14 cellular contexts compared by ENCODE assay signal in genomic region chr16:83797013-83797412, GRCh38. TPM values are rescaled to one million over a fixed set of nuclear protein-coding genes. Genes with fewer than 3 reads are reported as not detected.
DNase-seq lines count a peak whose midpoint lies in the region; ATAC-seq, FAIRE-seq and TF ChIP-seq lines count a peak whose summit lies in the region.
"Had no signal": no experiment of that assay in that cellular context is flagged by ENCODE, and none has a peak within 500 bp of the region (broad histone marks: within the 10 kb centered on the region; RNA-seq: fewer than 3 reads in every experiment).

No MANE protein-coding gene starts in this region.

- TF ChIP-seq EP300 in HepG2 (IDR thresholded peaks at IDR 0.05; ENCODE audit: low read depth in 2 of 2, low read length in 2 of 2), result no peak
- no peak for TF ChIP-seq EP300 in HepG2 (CRISPR knock-in tag; IDR thresholded peaks at IDR 0.05; ENCODE audit: borderline replicate concordance)
- no peak for TF ChIP-seq EP300 in H1 (IDR thresholded peaks at IDR 0.05; ENCODE audit: borderline replicate concordance in 1 of 2, low read depth in 2 of 2, low read length in 2 of 2)

- peak overlapping the region; percentile 52; the same call in 1 of the 2 replicates for H2BK12ac ChIP-seq in H1 (ENCODE audit: low read depth, low read length)

- ATAC-seq in HepG2 (no peak; the same call in 2 of the 3 replicates), right lobe of liver (no peak)
- ATAC-seq: HCT116, K562, T-helper 17 cell had no signal

- H3K4ac ChIP-seq in H1 (replicated peaks; ENCODE audit: insufficient read length, low read depth, low read length), result no peak overlapping the region

- no peak for DNase-seq in HepG2 (ENCODE audit: low spot score)
- no peak for DNase-seq in right lobe of liver
- DNase-seq in NCI-H69 (lab: John Stamatoyannopoulos, UW), result peak; percentile 71
- DNase-seq in H1 (ENCODE audit: low read depth in 1 of 2, low spot score in 2 of 2), result no peak
- DNase-seq in HFFc6, result no peak
- no peak for DNase-seq in HAP-1 (ENCODE audit: low spot score in 2 of 2)
- DNase-seq in stimulated activated CD4-positive, alpha-beta T cell treated with anti-CD3 and anti-CD28 coated beads, Interleukin-12 subunit alpha, Interleukin-12 subunit beta, amount 100 ng/mL, for 4 hours, result no peak
- DNase-seq: GF-D8, NCI-H2081 treated with DMSO at 0.1 percent for 48 hours, NCI-H446 treated with DMSO at 0.1 percent for 48 hours, T-helper 17 cell had no signal

- BruUV-seq in HepG2 (replicated peaks; lab: Mats Ljungman, UMichigan), result no TSS peak

- H3K27me3 Mint-ChIP-seq in HFFc6 (ENCODE audit: insufficient read depth), result peaks cover 8% of the 10 kb centered on the region

- WGBS in HepG2 (ENCODE audit: low lambda C conversion rate), result 1% methylated on average over 9 of the region's 9 CpGs
- 42% methylated on average over 8 of the region's 9 CpGs for WGBS in right lobe of liver (ENCODE audit: insufficient coverage, low coverage, low lambda C conversion rate, missing lambda C conversion rate)
- WGBS in H1 (ENCODE audit: extremely low coverage in 1 of 2, insufficient coverage in 1 of 2, insufficient read length in 1 of 2, insufficient replicate concordance in 2 of 2, low coverage in 1 of 2, low lambda C conversion rate in 2 of 2, missing lambda C conversion rate in 1 of 2), 2 experiments, result 90% methylated on average over 9 of the region's 9 CpGs; no CpG with 5 or more reads in 1 of the 2 experiments

- H3K9me3 Mint-ChIP-seq in HFFc6, result peaks cover 7% of the 10 kb centered on the region; the same call in 1 of the 2 replicates

- H3K27ac Mint-ChIP-seq in HFFc6, result no peak overlapping the region
- H3K27ac Mint-ChIP-seq: T-helper 17 cell had no signal

- POLR2A ChIA-PET in HepG2 (lab: Yijun Ruan, JAX), result no interaction called here
- POLR2A ChIA-PET in H1 (lab: Charles Lee; ENCODE audit: partially characterized antibody), result no interaction called here

- H2AK5ac ChIP-seq in H1 (ENCODE audit: low read depth, low read length), result no peak overlapping the region

- no peaks in the 10 kb centered on the region for H3K9me3 ChIP-seq in HepG2 (ENCODE audit: low read length)
- H3K9me3 ChIP-seq in right lobe of liver, result no peaks in the 10 kb centered on the region
- H3K9me3 ChIP-seq in H1 (ENCODE audit: insufficient read depth in 2 of 2, low read depth in 1 of 2, low read length in 1 of 2), result no peaks in the 10 kb centered on the region
- H3K9me3 ChIP-seq in HAP-1, result no peaks in the 10 kb centered on the region

- H4K5ac ChIP-seq in H1 (ENCODE audit: insufficient read length, low read depth, low read length), result no peak overlapping the region

- H2AFZ ChIP-seq in HepG2 (ENCODE audit: low read length) (no peak overlapping the region), H1 (ENCODE audit: low read length) (no peak overlapping the region)

- no peak for TF ChIP-seq CTCF in HepG2 (CRISPR knock-in tag; IDR thresholded peaks at IDR 0.05)
- no peak for TF ChIP-seq CTCF in right lobe of liver (IDR thresholded peaks at IDR 0.05)
- TF ChIP-seq CTCF in H1 (IDR thresholded peaks at IDR 0.05; ENCODE audit: control extremely low read depth in 1 of 3, insufficient read depth in 1 of 3, low read depth in 1 of 3, low read length in 3 of 3), result no peak
- no peak for TF ChIP-seq CTCF in HFFc6 (IDR thresholded peaks at IDR 0.05)

- H3K9ac ChIP-seq in HepG2 (ENCODE audit: insufficient read depth, low read depth, low read length) (no peak overlapping the region), H1 (replicated peaks in 1 of 4; ENCODE audit: extremely low read depth in 1 of 4, low read depth in 3 of 4, low read length in 3 of 4) (no peak overlapping the region)
- H3K9ac ChIP-seq: BLaER1 treated with 17β-estradiol and CSF1 and Interleukin-3, amounts not matched to agents 10 nM and 100 nM had no signal

- H2BK120ac ChIP-seq in H1 (replicated peaks; ENCODE audit: low read depth, low read length), result no peak overlapping the region

- no peak overlapping the region for H3K56ac ChIP-seq in H1 (replicated peaks; ENCODE audit: insufficient read length, low read depth, low read length)

- H3K79me1 ChIP-seq in H1 (ENCODE audit: low read depth, low read length), result no peaks in the 10 kb centered on the region

- H4K8ac ChIP-seq in H1 (ENCODE audit: extremely low read depth, insufficient read depth, low read length), result no peak overlapping the region

- H2BK5ac ChIP-seq in H1 (ENCODE audit: low read depth, low read length), result no peak overlapping the region

- H3K36me3 ChIP-seq in HepG2 (replicated peaks in 1 of 2; ENCODE audit: control insufficient read depth in 1 of 2, insufficient read depth in 2 of 2, low read length in 2 of 2) (no peaks in the 10 kb centered on the region), right lobe of liver (no peaks in the 10 kb centered on the region), H1 (ENCODE audit: control insufficient read depth in 2 of 4, insufficient read depth in 4 of 4, low read length in 3 of 4) (no peaks in the 10 kb centered on the region), HAP-1 (replicated peaks) (no peaks in the 10 kb centered on the region)
- H3K36me3 ChIP-seq: BLaER1 treated with 17β-estradiol and CSF1 and Interleukin-3, amounts not matched to agents 10 nM and 100 nM had no signal

- H3K18ac ChIP-seq in H1 (ENCODE audit: extremely low read depth, low read length), result no peak overlapping the region

- H2BK20ac ChIP-seq in H1 (ENCODE audit: low read length), result no peak overlapping the region

- H3K4me2 ChIP-seq in HepG2 (ENCODE audit: low read depth, low read length), result no peak overlapping the region
- no peak overlapping the region for H3K4me2 ChIP-seq in H1 (ENCODE audit: insufficient read depth in 1 of 2, low read depth in 2 of 2, low read length in 2 of 2)
- H3K4me2 ChIP-seq: BLaER1 treated with 17β-estradiol and CSF1 and Interleukin-3, amounts not matched to agents 10 nM and 100 nM had no signal

- intact Hi-C loops in HepG2 (cut with micrococcal nuclease; ENCODE audit: unreplicated experiment), result no loop called here
- intact Hi-C loops in right lobe of liver (cut with DNase I), result no loop called here

- no peaks in the 10 kb centered on the region for H3K4me1 ChIP-seq in HepG2 (ENCODE audit: insufficient read depth, low read length)
- peaks cover 0 to under 1% (median 0%) of the 10 kb centered on the region in 4 donors for H3K4me1 ChIP-seq in right lobe of liver
- peaks cover 0 to 1% (median under 1%) of the 10 kb centered on the region in 4 experiments; a peak in 3 of 7 replicates for H3K4me1 ChIP-seq in H1 (replicated peaks in 1 of 4; ENCODE audit: control insufficient read depth in 3 of 4, insufficient read depth in 4 of 4, low read length in 3 of 4)
- no peaks in the 10 kb centered on the region for H3K4me1 ChIP-seq in HAP-1

- FAIRE-seq in HepG2 (lab: Jason Lieb, UNC), result no peak
- FAIRE-seq in H1 (lab: Jason Lieb, UNC), result no peak
- FAIRE-seq: K562 had no signal

- H3K79me2 ChIP-seq in HepG2 (ENCODE audit: insufficient read depth, low read length) (no peaks in the 10 kb centered on the region), H1 (ENCODE audit: control insufficient read depth in 1 of 2, insufficient read depth in 2 of 2, low read length in 2 of 2) (no peaks in the 10 kb centered on the region)

- no peaks in the 10 kb centered on the region for H4K20me1 ChIP-seq in HepG2 (ENCODE audit: insufficient read depth, low read length)
- no peaks in the 10 kb centered on the region for H4K20me1 ChIP-seq in H1 (replicated peaks in 1 of 2; ENCODE audit: control insufficient read depth in 1 of 2, insufficient read depth in 2 of 2, low read length in 2 of 2)
- H4K20me1 ChIP-seq: BLaER1 treated with 17β-estradiol and CSF1 and Interleukin-3, amounts not matched to agents 10 nM and 100 nM had no signal

- TF ChIP-seq RAD21 in HepG2 (CRISPR knock-in tag; IDR thresholded peaks at IDR 0.05), result no peak
- TF ChIP-seq RAD21 in H1 (IDR thresholded peaks at IDR 0.05 in 1 of 2, conservative IDR thresholded peaks at IDR 0.05 in 1 of 2; ENCODE audit: low read depth in 2 of 2, low read length in 2 of 2), result no peak

- CTCF ChIA-PET in HepG2 (lab: Yijun Ruan, JAX; ENCODE audit: low intra/inter-chr PET ratio, low total read pairs) (no interaction called here), H1 (lab: Charles Lee; ENCODE audit: partially characterized antibody) (no interaction called here)

- H4K91ac ChIP-seq in H1 (replicated peaks; ENCODE audit: insufficient read length, low read length), result no peak overlapping the region

- TF ChIP-seq POLR2A in HepG2 (IDR thresholded peaks at IDR 0.05; ENCODE audit: insufficient read depth in 1 of 2, low read depth in 2 of 2, low read length in 2 of 2) (no peak), right lobe of liver (IDR thresholded peaks at IDR 0.05) (no peak), H1 (IDR thresholded peaks at IDR 0.05; ENCODE audit: control extremely low read depth in 1 of 2, low read depth in 2 of 2, low read length in 2 of 2) (no peak)

- H3K4me3 Mint-ChIP-seq in HFFc6, result no peak overlapping the region
- H3K4me3 Mint-ChIP-seq: T-helper 17 cell had no signal

- H3K14ac ChIP-seq in H1 (ENCODE audit: insufficient read length), result no peak overlapping the region

- H3K36me3 Mint-ChIP-seq in HFFc6 (ENCODE audit: low read depth), result no peaks in the 10 kb centered on the region

- no peak overlapping the region for H3K4me3 ChIP-seq in HepG2 (replicated peaks in 1 of 3; ENCODE audit: insufficient read depth in 1 of 3, low read depth in 2 of 3, low read length in 3 of 3)
- H3K4me3 ChIP-seq in right lobe of liver, result no peak overlapping the region
- no peak overlapping the region for H3K4me3 ChIP-seq in H1 (ENCODE audit: extremely low read depth in 1 of 4, insufficient read depth in 2 of 4, low read depth in 3 of 4, low read length in 4 of 4)
- H3K4me3 ChIP-seq in HAP-1, result no peak overlapping the region
- H3K4me3 ChIP-seq: BLaER1 treated with 17β-estradiol and CSF1 and Interleukin-3, amounts not matched to agents 10 nM and 100 nM; K562 had no signal

- no peak overlapping the region for H3K23ac ChIP-seq in H1 (ENCODE audit: insufficient read length)

- in situ Hi-C loops in HepG2 (cut with HindIII; ENCODE audit: extremely low pct_ligation_motif_present, low pct_unique_long_range_greater_than_20kb), result no loop called here
- in situ Hi-C loops in HAP-1 (cut with MboI; ENCODE audit: low sequenced_read_pairs), result no loop called here

- peaks cover 1% of the 10 kb centered on the region for H3K4me1 Mint-ChIP-seq in HFFc6 (ENCODE audit: low read depth)

- H3K23me2 ChIP-seq in H1 (ENCODE audit: low read depth, low read length), result no peaks in the 10 kb centered on the region

- H3K27me3 ChIP-seq in HepG2 (ENCODE audit: control insufficient read depth in 1 of 2, insufficient read depth in 2 of 2, low read length in 2 of 2) (peaks cover 2 to 48% of the 10 kb centered on the region in 2 experiments; a peak in 4 of 5 replicates), right lobe of liver (no peaks in the 10 kb centered on the region), H1 (replicated peaks in 1 of 4; ENCODE audit: control insufficient read depth in 3 of 4, extremely low read depth in 1 of 4, insufficient read depth in 3 of 4, low read length in 3 of 4) (no peaks in the 10 kb centered on the region), HAP-1 (ENCODE audit: low read depth) (peaks cover 33% of the 10 kb centered on the region)
- H3K27me3 ChIP-seq: BLaER1 treated with 17β-estradiol and CSF1 and Interleukin-3, amounts not matched to agents 10 nM and 100 nM had no signal

- H2BK15ac ChIP-seq in H1 (ENCODE audit: low read length), result no peak overlapping the region; the same call in 1 of the 2 replicates

- H3K27ac ChIP-seq in HepG2 (ENCODE audit: extremely low read length, insufficient read depth, low read length) (no peak overlapping the region), right lobe of liver (no peak overlapping the region), H1 (ENCODE audit: low read depth, low read length) (no peak overlapping the region)
- H3K27ac ChIP-seq: BLaER1 treated with 17β-estradiol and CSF1 and Interleukin-3, amounts not matched to agents 10 nM and 100 nM had no signal

RNA-seq across cellular contexts. Expression of gene HSBP1, which starts 10.8 kb away (rescaled TPM):
- total RNA-seq in HepG2 (2016; rRNA removed; fragmentation: Illumina TruSeq; extraction: Trizol) (292 and 469 TPM in 2 replicates), right lobe of liver (10 to 100 TPM in 4 of 6 experiments, 1 to 10 TPM in 2; 5.6 to 46.2 (median 35.2) TPM)
- total RNA-seq in HepG2 (2016; cell fraction: cytosol; rRNA removed; fragmentation: Illumina TruSeq; extraction: Trizol; ENCODE audit: low read depth), result 90.0 and 120 TPM in 2 replicates
- 306 and 489 TPM in 2 replicates for total RNA-seq in HepG2 (2016; cell fraction: insoluble cytoplasmic fraction; rRNA removed; fragmentation: Illumina TruSeq; extraction: Trizol)
- total RNA-seq in HepG2 (2016; cell fraction: membrane; rRNA removed; fragmentation: Illumina TruSeq; extraction: Trizol), result 174 and 189 TPM in 2 replicates
- total RNA-seq in HepG2 (2016; cell fraction: nucleus; rRNA removed; fragmentation: Illumina TruSeq; extraction: Trizol), result 120 and 128 TPM in 2 replicates
- polyA plus RNA-seq in HepG2 (2011; rRNA removed) (209 and 249 TPM in 2 replicates), H1 (2011; rRNA removed) (56.3 and 78.4 TPM in 2 replicates)
- polyA plus RNA-seq in HepG2 (2011; cell fraction: cytosol; rRNA removed), result 65.8 and 77.6 TPM in 2 replicates
- polyA plus RNA-seq in HepG2 (2011; cell fraction: nucleus; rRNA removed), result 38.6 and 45.2 TPM in 2 replicates
- polyA plus RNA-seq in HepG2 (2012), result 219 and 268 TPM in 2 replicates
- 132 and 186 TPM in 2 replicates for polyA plus RNA-seq in HepG2 (2016; cell fraction: cytosol; fragmentation: Illumina TruSeq; extraction: Trizol; ENCODE audit: low read depth)
- polyA plus RNA-seq in HepG2 (2016; cell fraction: insoluble cytoplasmic fraction; fragmentation: Illumina TruSeq; extraction: Trizol; ENCODE audit: low read depth), result 432 and 474 TPM in 2 replicates
- 169 and 214 TPM in 2 replicates for polyA plus RNA-seq in HepG2 (2016; cell fraction: membrane; fragmentation: Illumina TruSeq; extraction: Trizol; ENCODE audit: low read depth)
- 174 and 214 TPM in 2 replicates for polyA plus RNA-seq in HepG2 (2016; cell fraction: nucleus; fragmentation: Illumina TruSeq; extraction: Trizol; ENCODE audit: insufficient read depth, low read depth)
- polyA minus RNA-seq in HepG2 (2011; rRNA and poly(A)+ RNA removed; ENCODE audit: low replicate concordance), result 34.2 and 39.9 TPM in 2 replicates
- polyA minus RNA-seq in HepG2 (2011; cell fraction: cytosol; rRNA and poly(A)+ RNA removed), result 36.2 and 37.8 TPM in 2 replicates
- 26.5 and 28.5 TPM in 2 replicates for polyA minus RNA-seq in HepG2 (2011; cell fraction: nucleus; rRNA and poly(A)+ RNA removed)
- total RNA-seq in H1 (2021; fragmentation: NEBNext Ultra II Directional; extraction: Animal tissue kit (Norgen Biotek cat#: 25700)), result 216 and 219 TPM in 2 replicates
- polyA plus RNA-seq in H1 (2011; cell fraction: cytosol; rRNA removed), result 125 TPM
- polyA plus RNA-seq in H1 (2011; cell fraction: nucleus; rRNA removed), result 96.5 TPM
- 163 to 277 TPM (median 180 TPM) in 4 replicates for polyA plus RNA-seq in H1 (2012, experiment 1 of 2)
- 12.1 TPM for polyA plus RNA-seq in H1 (2012, experiment 2 of 2)
- 209 TPM for polyA plus RNA-seq in H1 (2013, experiment 1 of 2)
- polyA plus RNA-seq in H1 (2013, experiment 2 of 2), result 210 TPM
- 108 and 137 TPM in 2 replicates for polyA minus RNA-seq in H1 (2011; rRNA and poly(A)+ RNA removed)
- 50.3 TPM for polyA minus RNA-seq in H1 (2011; cell fraction: cytosol; rRNA and poly(A)+ RNA removed)
- polyA minus RNA-seq in H1 (2011; cell fraction: nucleus; rRNA and poly(A)+ RNA removed), result 39.2 TPM
- total RNA-seq in HFFc6 (2021; fragmentation: NEBNext Ultra II Directional; extraction: Animal tissue kit (Norgen Biotek cat#: 25700)), result 100 to 1,000 TPM; 138 to 174 (median 161) TPM

Comparison
In these comparisons a context has a peak if more than half of its experiments do, and no peak if none do; other contexts are left out.
1. Of the 41 proteins assayed by ChIP-seq in both HepG2 and H1: peak only in HepG2: EZH2; only in H1: none; in both: none; in neither: 39; mixed calls (peak in some experiments, not most) for 1.